35 cellular contexts compared by ENCODE assay signal in the genomic region with DNA sequence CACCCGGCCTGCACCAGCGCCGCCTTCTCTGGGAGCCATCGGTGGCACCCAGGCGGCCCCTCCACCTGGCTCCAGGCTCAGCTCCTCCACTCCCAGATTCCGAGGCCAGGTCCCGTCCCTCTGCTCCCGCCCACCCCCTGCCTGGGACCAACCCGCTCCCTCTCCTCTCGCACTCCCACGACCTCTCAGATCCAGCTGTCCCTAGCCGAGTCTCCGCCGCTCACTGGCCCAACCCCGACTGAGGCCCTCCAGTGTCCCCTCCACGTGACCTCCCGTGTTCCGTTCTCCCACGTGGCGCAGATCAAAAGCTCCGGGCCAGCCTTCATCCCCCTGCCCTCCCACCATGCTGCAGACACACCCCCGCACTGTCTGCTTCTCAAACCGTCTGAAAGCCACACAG. TPM values are rescaled to one million over a fixed set of nuclear protein-coding genes. Genes with fewer than 3 reads are reported as not detected.
"Had no signal": no experiment of that assay in that cellular context is flagged by ENCODE, and none has a peak within 500 bp of the region (broad histone marks: within the 10 kb centered on the region; RNA-seq: fewer than 3 reads in every experiment).

No MANE protein-coding gene starts in this region.

- H3K9me3 ChIP-seq: esophagus muscularis mucosa, gastroesophageal sphincter, neutrophil, prostate gland, testis, tibial artery, upper lobe of left lung had no signal

- DNase-seq: central memory CD4-positive, alpha-beta T cell; dermis blood vessel endothelial cell; effector memory CD4-positive, alpha-beta T cell; foreskin keratinocyte; heart left ventricle; hippocampal formation; immature natural killer cell; islet precursor cell; mesendoderm; midbrain; naive thymus-derived CD4-positive, alpha-beta T cell; nephron progenitor cell; sigmoid colon; stimulated activated CD4-positive, alpha-beta T cell treated with anti-CD3 and anti-CD28 coated beads, Interleukin-2, amount 100 ng/mL, for 24 hours; stimulated activated CD4-positive, alpha-beta T cell treated with anti-CD3 and anti-CD28 coated beads, Interleukin-4, amount 100 ng/mL, for 4 hours; stimulated activated naive CD8-positive, alpha-beta T cell treated with anti-CD3 and anti-CD28 coated beads, Interleukin-15, Interleukin-2, amounts not matched to agents 100 U/mL and 50 U/mL, for 24 hours; substantia nigra; testis; tibial artery had no signal

- H3K27ac ChIP-seq: coronary artery, esophagus muscularis mucosa, foreskin keratinocyte, gastroesophageal sphincter, heart left ventricle, neutrophil, parathyroid adenoma, prostate gland, right atrium auricular region, sigmoid colon, testis, tibial artery, upper lobe of left lung had no signal

- H2AFZ ChIP-seq: parathyroid adenoma had no signal

- H3K9ac ChIP-seq: parathyroid adenoma had no signal

- H3K4me1 ChIP-seq: esophagus muscularis mucosa, foreskin keratinocyte, gastroesophageal sphincter, heart left ventricle, parathyroid adenoma, prostate gland, right atrium auricular region, sigmoid colon, testis, tibial artery, upper lobe of left lung had no signal

- H3K36me3 ChIP-seq: esophagus muscularis mucosa, gastroesophageal sphincter, heart left ventricle, neutrophil, prostate gland, right atrium auricular region, sigmoid colon, tibial artery, upper lobe of left lung had no signal

- H3K79me2 ChIP-seq: parathyroid adenoma had no signal

- ATAC-seq: foreskin keratinocyte; gastroesophageal sphincter; heart left ventricle; left lobe of liver; naive thymus-derived CD4-positive, alpha-beta T cell; stimulated activated memory B cell treated with anti-CD40 and anti-IgM and Interleukin-4, amounts not matched to agents 10 μg/mL and 1 μg/mL and 100 μg/mL, for 72 hours; stimulated activated naive CD8-positive, alpha-beta T cell treated with anti-CD3 and anti-CD28 coated beads, Interleukin-15, Interleukin-2, amounts not matched to agents 100 U/mL and 50 U/mL, for 24 hours had no signal

- H3K4me3 ChIP-seq: coronary artery, esophagus muscularis mucosa, gastroesophageal sphincter, heart left ventricle, prostate gland, right atrium auricular region, sigmoid colon, tibial artery, upper lobe of left lung had no signal

- FAIRE-seq: endothelial cell of umbilical vein, urothelium cell line had no signal

- H3K27me3 ChIP-seq: foreskin keratinocyte, right atrium auricular region, testis, upper lobe of left lung had no signal

RNA-seq across cellular contexts. Expression of gene SALL3, which starts 14.4 kb away (rescaled TPM):
- total RNA-seq: endothelial cell of umbilical vein; esophagus muscularis mucosa; fibroblast of lung; foreskin keratinocyte; gastroesophageal sphincter; left lobe of liver; liver; lung microvascular endothelial cell; naive thymus-derived CD4-positive, alpha-beta T cell; sigmoid colon; skeletal muscle tissue had no signal
- polyA plus RNA-seq: endothelial cell of umbilical vein; fibroblast of lung; foreskin keratinocyte; immature natural killer cell; liver; naive thymus-derived CD4-positive, alpha-beta T cell; sigmoid colon had no signal
